In the genomic region with DNA sequence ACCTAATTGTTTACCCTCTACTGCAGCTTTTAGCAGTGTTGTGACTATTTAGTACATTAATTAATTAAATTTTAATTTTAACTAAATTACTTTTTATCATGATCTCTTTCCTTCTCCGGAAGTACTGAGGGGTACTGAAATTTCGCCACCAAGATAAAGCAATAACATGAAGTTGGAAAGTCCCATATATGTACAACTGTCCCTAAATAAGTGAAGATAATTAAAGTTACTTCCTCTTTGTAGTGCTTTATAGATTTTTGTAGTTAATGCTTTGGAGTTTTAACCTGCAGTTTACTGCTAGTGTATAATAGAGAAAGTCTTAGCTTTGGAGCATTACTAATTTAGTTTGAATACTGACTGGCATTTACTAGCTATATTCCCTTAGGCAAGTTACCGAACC, we compare ENCODE assay signal across 18 cellular contexts.
"Had no signal": no experiment of that assay in that cellular context is flagged by ENCODE, and none has a peak within 500 bp of the region (broad histone marks: within the 10 kb centered on the region; RNA-seq: fewer than 3 reads in every experiment).

No MANE protein-coding gene starts in this region.

- H3K4me1 ChIP-seq: esophagus muscularis mucosa, foreskin keratinocyte, gastroesophageal sphincter, heart left ventricle, left lung, lower lobe of right lung had no signal

- H3K4me2 ChIP-seq: hepatocyte had no signal

- H3K4me3 ChIP-seq: coronary artery, dorsolateral prefrontal cortex, esophagus muscularis mucosa, gastroesophageal sphincter, heart left ventricle, hepatocyte, left lung, lower lobe of right lung, mucosa of descending colon had no signal

- DNase-seq: dorsolateral prefrontal cortex; effector CD4-positive, alpha-beta T cell; effector memory CD4-positive, alpha-beta T cell; foreskin keratinocyte; heart left ventricle; hypothalamus; left cardiac atrium; left lung; left ventricle myocardium superior; lower lobe of right lung; mesenchymal stem cell; mucosa of descending colon; naive B cell; naive thymus-derived CD8-positive, alpha-beta T cell had no signal

- H3K79me2 ChIP-seq: hepatocyte had no signal

- H2AFZ ChIP-seq: hepatocyte had no signal

- H3K36me3 ChIP-seq: esophagus muscularis mucosa, gastroesophageal sphincter, heart left ventricle, left lung, lower lobe of right lung had no signal

- H3K27me3 ChIP-seq: dorsolateral prefrontal cortex, esophagus muscularis mucosa, foreskin keratinocyte, gastroesophageal sphincter, heart left ventricle, hepatocyte, left lung had no signal

- H3K27ac ChIP-seq: coronary artery, dorsolateral prefrontal cortex, esophagus muscularis mucosa, foreskin keratinocyte, gastroesophageal sphincter, heart left ventricle, hepatocyte, left lung, lower lobe of right lung had no signal

- H3K9me3 ChIP-seq: esophagus muscularis mucosa, gastroesophageal sphincter, lower lobe of right lung, mucosa of descending colon had no signal
